ENCODE assay signal across 16 cellular contexts in genomic region chr12:32140867-32141266, GRCh38. TPM values are rescaled to one million over a fixed set of nuclear protein-coding genes. Genes with fewer than 3 reads are reported as not detected.
DNase-seq lines count a peak whose midpoint lies in the region; ATAC-seq and TF ChIP-seq lines count a peak whose summit lies in the region.
"Had no signal": no experiment of that assay in that cellular context is flagged by ENCODE, and none has a peak within 500 bp of the region (broad histone marks: within the 10 kb centered on the region; RNA-seq: fewer than 3 reads in every experiment).

No MANE protein-coding gene starts in this region.

- intact Hi-C loops in CD4-positive, alpha-beta T cell (cut with DNase I, micrococcal nuclease), result no loop called here
- intact Hi-C loops in activated T-helper 1 cell treated with anti-CD3 and anti-CD28 coated beads, Interleukin-12 subunit alpha, Interleukin-12 subunit beta, Interleukin-2, Interleukin-4 antibody, amounts not matched to agents 30 ng/mL and 10 ng/mL and 1 ng/mL, durations not matched to agents 14 hours and 24 hours and 36 hours (cut with micrococcal nuclease), result no loop called here

- no peak for TF ChIP-seq CTCF in CD4-positive, alpha-beta T cell (IDR thresholded peaks at IDR 0.05)
- TF ChIP-seq CTCF in KMS-11 (conservative IDR thresholded peaks at IDR 0.05; ENCODE audit: low read depth, low read length) (no peak), mesothelial cell of epicardium (IDR thresholded peaks at IDR 0.05; ENCODE audit: unreplicated experiment) (no peak), Peyer's patch (IDR thresholded peaks at IDR 0.05) (no peak)

- peak overlapping the region; percentile 87 for H3K4me3 Mint-ChIP-seq in CD4-positive, alpha-beta T cell
- H3K4me3 Mint-ChIP-seq in activated T-helper 1 cell treated with anti-CD3 and anti-CD28 coated beads, Interleukin-12 subunit alpha, Interleukin-12 subunit beta, Interleukin-2, Interleukin-4 antibody, amounts not matched to agents 30 ng/mL and 10 ng/mL and 1 ng/mL, durations not matched to agents 14 hours and 24 hours and 36 hours, result peak overlapping the region; percentile 52
- H3K4me3 Mint-ChIP-seq in mesothelial cell of epicardium, result no peak overlapping the region
- no peak overlapping the region for H3K4me3 Mint-ChIP-seq in effector memory CD8-positive, alpha-beta T cell

- no peak for TF ChIP-seq POLR2A in Peyer's patch (IDR thresholded peaks at IDR 0.05)

- CTCF ChIA-PET in CD4-positive, alpha-beta T cell (lab: Charles Lee), result interaction anchor here (1.1 kb wide), 1 partner anchor 80 kb away, joined by 3 read pairs; no protein-coding TSS in a partner anchor

- no peak for ATAC-seq in CD4-positive, alpha-beta T cell (ENCODE audit: poor library complexity)
- ATAC-seq in effector memory CD8-positive, alpha-beta T cell (replicated peaks), result no peak
- ATAC-seq: activated T-helper 17 cell treated with anti-CD3 and anti-CD28 coated beads, Interleukin-2, amount 50 U/mL, for 72 hours; body of pancreas; stimulated activated naive B cell treated with anti-CD40 and anti-IgM and Interleukin-4, amounts not matched to agents 10 μg/mL and 1 μg/mL and 100 μg/mL, for 72 hours had no signal

- no peak overlapping the region for H2AFZ ChIP-seq in KMS-11 (ENCODE audit: low read depth)

- no peaks in the 10 kb centered on the region for H3K36me3 Mint-ChIP-seq in CD4-positive, alpha-beta T cell (ENCODE audit: low read depth)
- no peaks in the 10 kb centered on the region for H3K36me3 Mint-ChIP-seq in activated T-helper 1 cell treated with anti-CD3 and anti-CD28 coated beads, Interleukin-12 subunit alpha, Interleukin-12 subunit beta, Interleukin-2, Interleukin-4 antibody, amounts not matched to agents 30 ng/mL and 10 ng/mL and 1 ng/mL, durations not matched to agents 14 hours and 24 hours and 36 hours (ENCODE audit: low read depth)
- no peaks in the 10 kb centered on the region for H3K36me3 Mint-ChIP-seq in mesothelial cell of epicardium
- H3K36me3 Mint-ChIP-seq in effector memory CD8-positive, alpha-beta T cell (ENCODE audit: insufficient read depth), result no peaks in the 10 kb centered on the region

- peak overlapping the region; percentile 84 for H3K4me2 ChIP-seq in KMS-11

- H3K4me3 ChIP-seq in KMS-11 (IDR thresholded peaks at IDR 0.05; ENCODE audit: insufficient read depth, low read depth, low read length), result no peak overlapping the region
- no peak overlapping the region for H3K4me3 ChIP-seq in Peyer's patch
- H3K4me3 ChIP-seq: body of pancreas had no signal

- no peak overlapping the region for H3K27ac ChIP-seq in CD4-positive, alpha-beta T cell (ENCODE audit: low read depth, low read length)
- H3K27ac ChIP-seq in KMS-11 (peak overlapping the region; percentile 90; the same call in 1 of the 2 replicates), Peyer's patch (no peak overlapping the region)
- H3K27ac ChIP-seq: body of pancreas, epithelial cell of prostate had no signal

- no peaks in the 10 kb centered on the region for H3K27me3 Mint-ChIP-seq in CD4-positive, alpha-beta T cell
- H3K27me3 Mint-ChIP-seq in activated T-helper 1 cell treated with anti-CD3 and anti-CD28 coated beads, Interleukin-12 subunit alpha, Interleukin-12 subunit beta, Interleukin-2, Interleukin-4 antibody, amounts not matched to agents 30 ng/mL and 10 ng/mL and 1 ng/mL, durations not matched to agents 14 hours and 24 hours and 36 hours (ENCODE audit: insufficient read depth), result peaks cover 9% of the 10 kb centered on the region
- no peaks in the 10 kb centered on the region for H3K27me3 Mint-ChIP-seq in mesothelial cell of epicardium (ENCODE audit: low read depth)
- peaks cover 0 to 6% of the 10 kb centered on the region in 2 donors for H3K27me3 Mint-ChIP-seq in effector memory CD8-positive, alpha-beta T cell
- H3K27me3 Mint-ChIP-seq: activated T-helper 17 cell treated with anti-CD3 and anti-CD28 coated beads, Interleukin-2, amount 50 U/mL, for 72 hours; stimulated activated naive B cell treated with anti-CD40 and anti-IgM and Interleukin-4, amounts not matched to agents 10 μg/mL and 1 μg/mL and 100 μg/mL, for 72 hours had no signal

- no peaks in the 10 kb centered on the region for H3K9me3 Mint-ChIP-seq in CD4-positive, alpha-beta T cell
- no peaks in the 10 kb centered on the region for H3K9me3 Mint-ChIP-seq in activated T-helper 1 cell treated with anti-CD3 and anti-CD28 coated beads, Interleukin-12 subunit alpha, Interleukin-12 subunit beta, Interleukin-2, Interleukin-4 antibody, amounts not matched to agents 30 ng/mL and 10 ng/mL and 1 ng/mL, durations not matched to agents 14 hours and 24 hours and 36 hours
- no peaks in the 10 kb centered on the region for H3K9me3 Mint-ChIP-seq in mesothelial cell of epicardium
- H3K9me3 Mint-ChIP-seq in effector memory CD8-positive, alpha-beta T cell, result no peaks in the 10 kb centered on the region
- H3K9me3 Mint-ChIP-seq: activated T-helper 17 cell treated with anti-CD3 and anti-CD28 coated beads, Interleukin-2, amount 50 U/mL, for 72 hours; stimulated activated naive B cell treated with anti-CD40 and anti-IgM and Interleukin-4, amounts not matched to agents 10 μg/mL and 1 μg/mL and 100 μg/mL, for 72 hours had no signal

- H3K9me3 ChIP-seq in CD4-positive, alpha-beta T cell (ENCODE audit: control insufficient read depth, low read length), result no peaks in the 10 kb centered on the region
- H3K9me3 ChIP-seq in Peyer's patch, result no peaks in the 10 kb centered on the region
- H3K9me3 ChIP-seq: body of pancreas had no signal

- H3K79me2 ChIP-seq in KMS-11 (ENCODE audit: insufficient read depth, low read depth), result peaks cover 35% of the 10 kb centered on the region; the same call in 1 of the 2 replicates

- H4K20me1 ChIP-seq in KMS-11 (ENCODE audit: insufficient read depth), result no peaks in the 10 kb centered on the region

- DNase-seq in CD4-positive, alpha-beta T cell, result no peak
- no peak for DNase-seq in activated T-helper 1 cell treated with anti-CD3 and anti-CD28 coated beads, Interleukin-12 subunit alpha, Interleukin-12 subunit beta, Interleukin-2, Interleukin-4 antibody, amounts not matched to agents 30 ng/mL and 10 ng/mL and 1 ng/mL, durations not matched to agents 14 hours and 24 hours and 36 hours (ENCODE audit: low spot score)
- DNase-seq in mesothelial cell of epicardium (ENCODE audit: low spot score in 2 of 2, unreplicated experiment in 2 of 2) (no peak), Peyer's patch (no peak), iPS-NIHi7 (ENCODE audit: extremely low spot score) (no peak)
- no peak for DNase-seq in stimulated activated CD4-positive, alpha-beta T cell treated with anti-CD3 and anti-CD28 coated beads, Interleukin-15, amount 100 ng/mL, for 24 hours
- DNase-seq in effector memory CD8-positive, alpha-beta T cell, result no peak
- DNase-seq: body of pancreas; mesenchymal stem cell; NCI-H1436; retina; stimulated activated CD4-positive, alpha-beta T cell treated with anti-CD3 and anti-CD28 coated beads, Interleukin-4, amount 100 ng/mL, for 1 hour; stimulated activated naive B cell treated with anti-CD40 and anti-IgM and Interleukin-4, amounts not matched to agents 10 μg/mL and 1 μg/mL and 100 μg/mL, for 72 hours had no signal

- no peak overlapping the region for H3K9ac ChIP-seq in KMS-11

- H3K4me1 ChIP-seq in KMS-11 (ENCODE audit: low read depth, poor library complexity, severe bottlenecking) (peaks cover 73% of the 10 kb centered on the region), Peyer's patch (no peaks in the 10 kb centered on the region)
- H3K4me1 ChIP-seq: body of pancreas had no signal

- H3K36me3 ChIP-seq in KMS-11 (ENCODE audit: insufficient read depth), result no peaks in the 10 kb centered on the region
- H3K36me3 ChIP-seq in Peyer's patch, result no peaks in the 10 kb centered on the region

- POLR2A ChIA-PET in CD4-positive, alpha-beta T cell (lab: Charles Lee), result no interaction called here

- no peaks in the 10 kb centered on the region for H3K27me3 ChIP-seq in CD4-positive, alpha-beta T cell (ENCODE audit: control insufficient read depth, insufficient read depth, low read length)
- H3K27me3 ChIP-seq in KMS-11 (ENCODE audit: insufficient read depth, low read depth) (no peaks in the 10 kb centered on the region), Peyer's patch (no peaks in the 10 kb centered on the region)
- H3K27me3 ChIP-seq: body of pancreas had no signal

- peaks cover 27% of the 10 kb centered on the region for H3K4me1 Mint-ChIP-seq in CD4-positive, alpha-beta T cell (ENCODE audit: low read depth)
- H3K4me1 Mint-ChIP-seq in activated T-helper 1 cell treated with anti-CD3 and anti-CD28 coated beads, Interleukin-12 subunit alpha, Interleukin-12 subunit beta, Interleukin-2, Interleukin-4 antibody, amounts not matched to agents 30 ng/mL and 10 ng/mL and 1 ng/mL, durations not matched to agents 14 hours and 24 hours and 36 hours (ENCODE audit: low read depth), result peaks cover 26% of the 10 kb centered on the region
- H3K4me1 Mint-ChIP-seq in mesothelial cell of epicardium, result peaks cover 19% of the 10 kb centered on the region
- H3K4me1 Mint-ChIP-seq in effector memory CD8-positive, alpha-beta T cell (ENCODE audit: low read depth in 2 of 2), result peaks cover 6 to 9% of the 10 kb centered on the region in 2 donors

- H3K27ac Mint-ChIP-seq in CD4-positive, alpha-beta T cell, result peak overlapping the region; percentile 57
- no peak overlapping the region for H3K27ac Mint-ChIP-seq in activated T-helper 1 cell treated with anti-CD3 and anti-CD28 coated beads, Interleukin-12 subunit alpha, Interleukin-12 subunit beta, Interleukin-2, Interleukin-4 antibody, amounts not matched to agents 30 ng/mL and 10 ng/mL and 1 ng/mL, durations not matched to agents 14 hours and 24 hours and 36 hours
- H3K27ac Mint-ChIP-seq in mesothelial cell of epicardium, result peak overlapping the region; percentile 44
- H3K27ac Mint-ChIP-seq in effector memory CD8-positive, alpha-beta T cell, result no peak overlapping the region
- H3K27ac Mint-ChIP-seq: activated T-helper 17 cell treated with anti-CD3 and anti-CD28 coated beads, Interleukin-2, amount 50 U/mL, for 72 hours had no signal

RNA-seq across cellular contexts. Expression of gene BICD1, which starts 34.2 kb away (rescaled TPM):
- total RNA-seq in CD4-positive, alpha-beta T cell, result 10 to 100 TPM; 13.5 to 14.3 TPM
- total RNA-seq in activated T-helper 1 cell treated with anti-CD3 and anti-CD28 coated beads, Interleukin-12 subunit alpha, Interleukin-12 subunit beta, Interleukin-2, Interleukin-4 antibody, amounts not matched to agents 30 ng/mL and 10 ng/mL and 1 ng/mL, durations not matched to agents 14 hours and 24 hours and 36 hours, result 20.9 and 22.2 TPM in 2 replicates
- 36.9 to 40.9 TPM (median 38.6 TPM) in 3 replicates for total RNA-seq in mesothelial cell of epicardium
- total RNA-seq in Peyer's patch, result 10 to 100 TPM in 2 of 4 donors, 1 to 10 TPM in 2; 3.5 to 39.6 (median 10.5) TPM

Comparison
In these comparisons a context has a peak if more than half of its experiments do, and no peak if none do; other contexts are left out.
1. H3K27ac Mint-ChIP-seq: peak in CD4-positive, alpha-beta T cell (single experiment) and mesothelial cell of epicardium (single experiment); none in activated T-helper 1 cell treated with anti-CD3 and anti-CD28 coated beads, Interleukin-12 subunit alpha, Interleukin-12 subunit beta, Interleukin-2, Interleukin-4 antibody, amounts not matched to agents 30 ng/mL and 10 ng/mL and 1 ng/mL, durations not matched to agents 14 hours and 24 hours and 36 hours (single experiment) and effector memory CD8-positive, alpha-beta T cell (0 of 2).
2. H3K4me3 Mint-ChIP-seq: peak in CD4-positive, alpha-beta T cell (single experiment) and activated T-helper 1 cell treated with anti-CD3 and anti-CD28 coated beads, Interleukin-12 subunit alpha, Interleukin-12 subunit beta, Interleukin-2, Interleukin-4 antibody, amounts not matched to agents 30 ng/mL and 10 ng/mL and 1 ng/mL, durations not matched to agents 14 hours and 24 hours and 36 hours (single experiment); none in mesothelial cell of epicardium (single experiment) and effector memory CD8-positive, alpha-beta T cell (0 of 2).